In genomic region chr20:34324541-34324940, GRCh38 we compare ENCODE assay signal across 19 cellular contexts. TPM values are rescaled to one million over a fixed set of nuclear protein-coding genes. Genes with fewer than 3 reads are reported as not detected.
DNase-seq lines count a peak whose midpoint lies in the region; TF ChIP-seq lines count a peak whose summit lies in the region.
"Had no signal": no experiment of that assay in that cellular context is flagged by ENCODE, and none has a peak within 500 bp of the region (broad histone marks: within the 10 kb centered on the region; RNA-seq: fewer than 3 reads in every experiment).

No MANE protein-coding gene starts in this region.

- peak overlapping the region; percentile 3 for H2AFZ ChIP-seq in trophoblast cell (ENCODE audit: insufficient read depth, low read length, poor library complexity)

- H3K27ac ChIP-seq in endodermal cell (ENCODE audit: low read depth, low read length) (no peak overlapping the region), mesendoderm (ENCODE audit: low read depth, low read length) (no peak overlapping the region), trophoblast cell (ENCODE audit: low read depth, low read length) (no peak overlapping the region), uterus (no peak overlapping the region)

- H3K4me2 ChIP-seq in mesendoderm (ENCODE audit: low read length): no peak overlapping the region
- no peak overlapping the region for H3K4me2 ChIP-seq in trophoblast cell (ENCODE audit: low read length)

- H3K36me3 Mint-ChIP-seq in endodermal cell (ENCODE audit: low read depth): no peaks in the 10 kb centered on the region

- H2BK5ac ChIP-seq in mesendoderm (ENCODE audit: low read length) (peak overlapping the region; percentile 38), trophoblast cell (ENCODE audit: low read depth, low read length, poor library complexity) (no peak overlapping the region)

- intact Hi-C loops in uterus (cut with DNase I; ENCODE audit: low total_unique reads): no loop called here

- H3K27me3 Mint-ChIP-seq in endodermal cell (ENCODE audit: insufficient read depth): no peaks in the 10 kb centered on the region

- TF ChIP-seq POLR2A in uterus (IDR thresholded peaks at IDR 0.05): no peak

- no peaks in the 10 kb centered on the region for H3K79me2 ChIP-seq in mesendoderm (ENCODE audit: control insufficient read depth, insufficient read depth, low read length)
- H3K79me2 ChIP-seq in trophoblast cell (ENCODE audit: control insufficient read depth, insufficient read depth, low read length, poor library complexity): no peaks in the 10 kb centered on the region

- H3K9me3 ChIP-seq in endodermal cell (ENCODE audit: control insufficient read depth, low read length) (no peaks in the 10 kb centered on the region), trophoblast cell (ENCODE audit: insufficient read depth, low read depth, low read length) (no peaks in the 10 kb centered on the region), uterus (no peaks in the 10 kb centered on the region)
- H3K9me3 ChIP-seq: Caco-2 had no signal

- H3K9ac ChIP-seq in endodermal cell (ENCODE audit: extremely low read depth, low read length, poor library complexity, severe bottlenecking) (no peak overlapping the region), mesendoderm (ENCODE audit: low read length) (peak overlapping the region; percentile 20), trophoblast cell (ENCODE audit: low read length) (no peak overlapping the region)

- DNase-seq in activated gamma-delta T cell treated with Interleukin-2 at 50 U/mL for 16 hours (peak; percentile 9), activated gamma-delta T cell (lab: John Stamatoyannopoulos, UW) (no peak), endodermal cell (peak; percentile 67), mesendoderm (peak; percentile 83), trophoblast cell (no peak), NCI-H446 (lab: John Stamatoyannopoulos, UW) (no peak), uterus (no peak), NCI-H2081 treated with DMSO at 0.1 percent for 48 hours (lab: John Stamatoyannopoulos, UW) (no peak)
- DNase-seq: 8988T; C1 segment of cervical spinal cord; Caco-2; DMS53; HCEC 1CT; NCI-H1436 treated with DMSO at 0.1 percent for 48 hours; NCI-H226; NCI-H69; NK-92 treated with Interleukin-12 subunit alpha and Interleukin-12 subunit beta, amount 100 ng/mL, for 24 hours; OCI-M1; RPMI8226 had no signal

- no peaks in the 10 kb centered on the region for H3K9me3 Mint-ChIP-seq in endodermal cell

- no peak overlapping the region for H2BK12ac ChIP-seq in trophoblast cell (ENCODE audit: low read length)

- TF ChIP-seq CTCF in endodermal cell (conservative IDR thresholded peaks at IDR 0.05): no peak
- no peak for TF ChIP-seq CTCF in uterus (IDR thresholded peaks at IDR 0.05)

- H3K27me3 ChIP-seq in endodermal cell (ENCODE audit: control insufficient read depth, insufficient read depth, low read length, poor library complexity, severe bottlenecking) (no peaks in the 10 kb centered on the region), mesendoderm (ENCODE audit: insufficient read depth, low read length, poor library complexity) (no peaks in the 10 kb centered on the region), trophoblast cell (ENCODE audit: insufficient read depth, low read length) (no peaks in the 10 kb centered on the region), uterus (no peaks in the 10 kb centered on the region)

- no peak overlapping the region for H2BK15ac ChIP-seq in mesendoderm (replicated peaks; ENCODE audit: low read depth)

- H3K36me3 ChIP-seq in endodermal cell (ENCODE audit: control insufficient read depth, insufficient read depth, low read length) (no peaks in the 10 kb centered on the region), mesendoderm (ENCODE audit: control insufficient read depth, insufficient read depth, low read length) (no peaks in the 10 kb centered on the region), trophoblast cell (ENCODE audit: control insufficient read depth in 1 of 2, insufficient read depth in 2 of 2, low read length in 2 of 2) (no peaks in the 10 kb centered on the region), uterus (no peaks in the 10 kb centered on the region)

- H3K4me3 Mint-ChIP-seq in endodermal cell: no peak overlapping the region

- H4K12ac ChIP-seq in trophoblast cell (ENCODE audit: low read depth, low read length): no peak overlapping the region

- no peak overlapping the region for H4K8ac ChIP-seq in mesendoderm (ENCODE audit: low read depth, low read length)
- no peak overlapping the region for H4K8ac ChIP-seq in trophoblast cell (ENCODE audit: low read depth, low read length)

- 38 to 56% methylated on average over 2 of the region's 2 CpGs for WGBS in endodermal cell (ENCODE audit: insufficient coverage in 1 of 2, insufficient read length in 1 of 2), 2 experiments
- no CpG with 5 or more reads among the region's 2 CpGs for WGBS in mesendoderm (ENCODE audit: extremely low coverage, insufficient coverage, low lambda C conversion rate)
- no CpG with 5 or more reads among the region's 2 CpGs for WGBS in trophoblast cell (ENCODE audit: extremely low coverage, insufficient coverage, insufficient read length)

- no peak overlapping the region for H4K5ac ChIP-seq in mesendoderm (ENCODE audit: low read length)

- no peak overlapping the region for H2BK120ac ChIP-seq in mesendoderm (ENCODE audit: low read depth, low read length)
- no peak overlapping the region for H2BK120ac ChIP-seq in trophoblast cell (ENCODE audit: insufficient read depth, low read length, poor library complexity)

- H3K79me1 ChIP-seq in mesendoderm (ENCODE audit: low read length) (no peaks in the 10 kb centered on the region), trophoblast cell (ENCODE audit: low read length) (no peaks in the 10 kb centered on the region)

- peaks cover 31% of the 10 kb centered on the region for H3K4me1 Mint-ChIP-seq in endodermal cell

- no peak overlapping the region for H3K4me3 ChIP-seq in endodermal cell (ENCODE audit: low read length)
- no peak overlapping the region for H3K4me3 ChIP-seq in mesendoderm (ENCODE audit: low read length)
- H3K4me3 ChIP-seq in trophoblast cell (ENCODE audit: low read depth, low read length): no peak overlapping the region
- H3K4me3 ChIP-seq in uterus: no peak overlapping the region

- H3K14ac ChIP-seq in trophoblast cell (ENCODE audit: low read length): no peak overlapping the region

- no peak overlapping the region for H3K4ac ChIP-seq in mesendoderm (ENCODE audit: low read depth, low read length)
- no peak overlapping the region for H3K4ac ChIP-seq in trophoblast cell (ENCODE audit: low read depth, low read length)

- H3K23ac ChIP-seq in mesendoderm (ENCODE audit: low read length) (no peak overlapping the region), trophoblast cell (ENCODE audit: low read length) (no peak overlapping the region)

- H3K4me1 ChIP-seq in endodermal cell (ENCODE audit: control insufficient read depth, insufficient read depth, low read length) (no peaks in the 10 kb centered on the region), mesendoderm (ENCODE audit: control insufficient read depth, low read depth, low read length) (peaks cover 19% of the 10 kb centered on the region), trophoblast cell (ENCODE audit: control insufficient read depth in 1 of 2, insufficient read depth in 2 of 2, low read length in 2 of 2) (peaks cover 5 to 6% of the 10 kb centered on the region in 2 experiments), uterus (no peaks in the 10 kb centered on the region)

- peak overlapping the region; percentile 56 for H3K56ac ChIP-seq in mesendoderm (ENCODE audit: low read length)

- H3K27ac Mint-ChIP-seq in endodermal cell: peak overlapping the region; percentile 69

- H2AK5ac ChIP-seq in mesendoderm (ENCODE audit: low read length): no peak overlapping the region
- H2AK5ac ChIP-seq in trophoblast cell (ENCODE audit: low read length): no peak overlapping the region

- H4K91ac ChIP-seq in trophoblast cell (ENCODE audit: low read depth, low read length): no peak overlapping the region

- H3K18ac ChIP-seq in mesendoderm (ENCODE audit: low read length) (no peak overlapping the region), trophoblast cell (ENCODE audit: low read length) (no peak overlapping the region)

RNA-seq across cellular contexts. Expression of gene AHCY, which starts 21.4 kb away (rescaled TPM):
- 100 to 1,000 TPM; 271 to 350 TPM for total RNA-seq in endodermal cell
- 170 TPM for polyA plus RNA-seq in endodermal cell (2013, experiment 1 of 2)
- polyA plus RNA-seq in endodermal cell (2013, experiment 2 of 2): 151 TPM
- 233 TPM for polyA plus RNA-seq in mesendoderm (2013, experiment 1 of 2)
- 236 TPM for polyA plus RNA-seq in mesendoderm (2013, experiment 2 of 2)
- 100 and 105 TPM in 2 replicates for polyA plus RNA-seq in trophoblast cell (2013)
- 10 to 100 TPM; 53.8 to 82.7 (median 73.3) TPM for total RNA-seq in uterus

RNA-seq across cellular contexts. Expression of gene ITCH, which starts 38.5 kb away (rescaled TPM):
- total RNA-seq in endodermal cell: 10 to 100 TPM; 65.1 to 84.4 TPM
- polyA plus RNA-seq in endodermal cell (2013, experiment 1 of 2): 39.3 TPM
- polyA plus RNA-seq in endodermal cell (2013, experiment 2 of 2): 37.1 TPM
- polyA plus RNA-seq in mesendoderm (2013, experiment 1 of 2): 18.3 TPM
- 18.5 TPM for polyA plus RNA-seq in mesendoderm (2013, experiment 2 of 2)
- 49.2 and 50.3 TPM in 2 replicates for polyA plus RNA-seq in trophoblast cell (2013)
- 10 to 100 TPM; 35.6 to 97.9 (median 65.4) TPM for total RNA-seq in uterus

Comparison
In these comparisons a context has a peak if more than half of its experiments do, and no peak if none do; other contexts are left out.
1. DNase-seq: peak in activated gamma-delta T cell treated with Interleukin-2 at 50 U/mL for 16 hours (single experiment), endodermal cell (single experiment) and mesendoderm (single experiment); none in activated gamma-delta T cell (single experiment), trophoblast cell (0 of 2), NCI-H446 (0 of 2), uterus (0 of 2) and NCI-H2081 treated with DMSO at 0.1 percent for 48 hours (single experiment).